14 cellular contexts compared by ENCODE assay signal in genomic region chr18:32974421-32975165, GRCh38.
DNase-seq lines count a peak whose midpoint lies in the region; ATAC-seq, FAIRE-seq and TF ChIP-seq lines count a peak whose summit lies in the region.
"Had no signal": no experiment of that assay in that cellular context is flagged by ENCODE, and none has a peak within 500 bp of the region (broad histone marks: within the 10 kb centered on the region; RNA-seq: fewer than 3 reads in every experiment).

No MANE protein-coding gene starts in this region.

- H3K27ac Mint-ChIP-seq in activated T-helper 2 cell treated with anti-CD3 and anti-CD28 coated beads, Interferon-gamma antibody, Interleukin-2, Interleukin-4, amounts not matched to agents 10 μg/mL and 5 μg/mL and 100 μg/mL, durations not matched to agents 14 hours and 24 hours and 36 hours: no peak overlapping the region
- H3K27ac Mint-ChIP-seq: T-helper 2 cell treated with Interferon-gamma antibody and Interleukin-4, amounts not matched to agents 5 μg/mL and 100 μg/mL, for 36 hours had no signal

- peak overlapping the region; percentile 35 for H3K4me3 ChIP-seq in epithelial cell of proximal tubule (ENCODE audit: low read depth, low read length)
- H3K4me3 ChIP-seq in kidney (ENCODE audit: low read length in 2 of 2): peak overlapping the region in 1 of 2 donors; percentile 15
- H3K4me3 ChIP-seq: lung had no signal

- H3K4me1 ChIP-seq in kidney (ENCODE audit: control insufficient read depth in 1 of 2, insufficient read depth in 1 of 2, low read depth in 1 of 2, low read length in 2 of 2): peaks cover 0 to 3% of the 10 kb centered on the region in 2 donors

- no peaks in the 10 kb centered on the region for H3K27me3 Mint-ChIP-seq in activated T-helper 2 cell treated with anti-CD3 and anti-CD28 coated beads, Interferon-gamma antibody, Interleukin-2, Interleukin-4, amounts not matched to agents 10 μg/mL and 5 μg/mL and 100 μg/mL, durations not matched to agents 14 hours and 24 hours and 36 hours (ENCODE audit: low read depth)

- FAIRE-seq in kidney (lab: Jason Lieb, UNC): no peak

- ATAC-seq in GM18502 (IDR thresholded peaks at IDR 0.05; ENCODE audit: poor library complexity, unreplicated experiment): peak; percentile 91
- ATAC-seq in GM21723 (IDR thresholded peaks at IDR 0.05; ENCODE audit: unreplicated experiment): peak; percentile 75
- ATAC-seq in HG03520 (IDR thresholded peaks at IDR 0.05; ENCODE audit: unreplicated experiment): peak; percentile 83
- no peak for ATAC-seq in Right ventricle myocardium superior (ENCODE audit: poor library complexity)

- H3K36me3 ChIP-seq in kidney (ENCODE audit: control insufficient read depth in 1 of 2, insufficient read depth in 2 of 2, low read length in 2 of 2): no peaks in the 10 kb centered on the region

- H3K9me3 ChIP-seq in kidney (ENCODE audit: control insufficient read depth in 1 of 2, low read length in 2 of 2): no peaks in the 10 kb centered on the region

- TF ChIP-seq CTCF in epithelial cell of proximal tubule (conservative IDR thresholded peaks at IDR 0.05; ENCODE audit: low read depth, low read length) (peak; percentile 2), kidney (IDR thresholded peaks at IDR 0.05; ENCODE audit: borderline replicate concordance, extremely low read depth, insufficient read depth) (no peak)

- no peak overlapping the region for H3K27ac ChIP-seq in kidney (ENCODE audit: low read depth in 2 of 2, low read length in 2 of 2)

- intact Hi-C loops in kidney (cut with DNase I): no loop called here
- intact Hi-C loops in Right ventricle myocardium superior (cut with DNase I): no loop called here
- intact Hi-C loops in activated T-helper 2 cell treated with anti-CD3 and anti-CD28 coated beads, Interferon-gamma antibody, Interleukin-2, Interleukin-4, amounts not matched to agents 10 μg/mL and 5 μg/mL and 100 μg/mL, durations not matched to agents 14 hours and 24 hours and 36 hours (cut with micrococcal nuclease): no loop called here

- DNase-seq in epithelial cell of proximal tubule (ENCODE audit: low read depth) (peak; percentile 70), kidney (no peak), Right ventricle myocardium superior (no peak)
- DNase-seq in activated T-cell treated with anti-CD3 and anti-CD28 coated beads, Interleukin-2, amount 50 U/mL, for 1 hour: no peak
- DNase-seq in activated T-helper 2 cell treated with anti-CD3 and anti-CD28 coated beads, Interferon-gamma antibody, Interleukin-2, Interleukin-4, amounts not matched to agents 10 μg/mL and 5 μg/mL and 100 μg/mL, durations not matched to agents 14 hours and 24 hours and 36 hours (ENCODE audit: low spot score): no peak
- DNase-seq: activated gamma-delta T cell; GOT3; MV-4-11; stimulated activated CD4-positive, alpha-beta T cell treated with anti-CD3 and anti-CD28 coated beads, Interleukin-1b, Interleukin-23, amount 100 ng/mL, for 48 hours had no signal

- peaks cover 8% of the 10 kb centered on the region for H3K9me3 Mint-ChIP-seq in activated T-helper 2 cell treated with anti-CD3 and anti-CD28 coated beads, Interferon-gamma antibody, Interleukin-2, Interleukin-4, amounts not matched to agents 10 μg/mL and 5 μg/mL and 100 μg/mL, durations not matched to agents 14 hours and 24 hours and 36 hours

- H3K4me1 Mint-ChIP-seq in activated T-helper 2 cell treated with anti-CD3 and anti-CD28 coated beads, Interferon-gamma antibody, Interleukin-2, Interleukin-4, amounts not matched to agents 10 μg/mL and 5 μg/mL and 100 μg/mL, durations not matched to agents 14 hours and 24 hours and 36 hours (ENCODE audit: low read depth): no peaks in the 10 kb centered on the region

- no peaks in the 10 kb centered on the region for H3K36me3 Mint-ChIP-seq in activated T-helper 2 cell treated with anti-CD3 and anti-CD28 coated beads, Interferon-gamma antibody, Interleukin-2, Interleukin-4, amounts not matched to agents 10 μg/mL and 5 μg/mL and 100 μg/mL, durations not matched to agents 14 hours and 24 hours and 36 hours (ENCODE audit: low read depth)

- no peak overlapping the region for H3K4me3 Mint-ChIP-seq in activated T-helper 2 cell treated with anti-CD3 and anti-CD28 coated beads, Interferon-gamma antibody, Interleukin-2, Interleukin-4, amounts not matched to agents 10 μg/mL and 5 μg/mL and 100 μg/mL, durations not matched to agents 14 hours and 24 hours and 36 hours (ENCODE audit: low read depth)
- H3K4me3 Mint-ChIP-seq: T-helper 2 cell treated with Interferon-gamma antibody and Interleukin-4, amounts not matched to agents 5 μg/mL and 100 μg/mL, for 36 hours had no signal

- H3K9ac ChIP-seq in kidney (ENCODE audit: low read length in 2 of 2): no peak overlapping the region
